In genomic region chr3:26428992-26429391, GRCh38 we compare ENCODE assay signal across 18 cellular contexts.
"Had no signal": no experiment of that assay in that cellular context is flagged by ENCODE, and none has a peak within 500 bp of the region (broad histone marks: within the 10 kb centered on the region; RNA-seq: fewer than 3 reads in every experiment).

No MANE protein-coding gene starts in this region.

- H3K4me3 ChIP-seq: coronary artery, hepatocyte, mucosa of descending colon, psoas muscle, spleen had no signal

- H3K9me3 Mint-ChIP-seq: endodermal cell had no signal

- H3K4me1 ChIP-seq: spleen had no signal

- DNase-seq: effector CD4-positive, alpha-beta T cell; endodermal cell; foreskin melanocyte; head of caudate nucleus; kidney; mammary epithelial cell; mucosa of descending colon; naive thymus-derived CD8-positive, alpha-beta T cell; psoas muscle; spleen; stimulated activated CD4-positive, alpha-beta T cell treated with anti-CD3 and anti-CD28 coated beads, Interleukin-2, amount 100 ng/mL, for 24 hours; stimulated activated CD4-positive, alpha-beta T cell treated with anti-CD3 and anti-CD28 coated beads, Interleukin-4, amount 100 ng/mL, for 4 hours; stimulated activated naive CD4-positive, alpha-beta T cell treated with Interleukin-2 at 50 U/mL for 16 hours; trophoblast cell had no signal

- H3K36me3 Mint-ChIP-seq: naive thymus-derived CD8-positive, alpha-beta T cell had no signal

- H3K4me3 Mint-ChIP-seq: endodermal cell; naive thymus-derived CD8-positive, alpha-beta T cell had no signal

- H3K27ac Mint-ChIP-seq: endodermal cell; naive thymus-derived CD8-positive, alpha-beta T cell had no signal

- H3K9me3 ChIP-seq: neutrophil, psoas muscle, spleen had no signal

- H3K36me3 ChIP-seq: neutrophil, spleen had no signal

- H3K27me3 ChIP-seq: hepatocyte, neutrophil, spleen had no signal

- ATAC-seq: mucosa of descending colon; naive thymus-derived CD8-positive, alpha-beta T cell; psoas muscle; sciatic nerve had no signal

- H3K4me1 Mint-ChIP-seq: endodermal cell; naive thymus-derived CD8-positive, alpha-beta T cell had no signal
